In the genomic region with DNA sequence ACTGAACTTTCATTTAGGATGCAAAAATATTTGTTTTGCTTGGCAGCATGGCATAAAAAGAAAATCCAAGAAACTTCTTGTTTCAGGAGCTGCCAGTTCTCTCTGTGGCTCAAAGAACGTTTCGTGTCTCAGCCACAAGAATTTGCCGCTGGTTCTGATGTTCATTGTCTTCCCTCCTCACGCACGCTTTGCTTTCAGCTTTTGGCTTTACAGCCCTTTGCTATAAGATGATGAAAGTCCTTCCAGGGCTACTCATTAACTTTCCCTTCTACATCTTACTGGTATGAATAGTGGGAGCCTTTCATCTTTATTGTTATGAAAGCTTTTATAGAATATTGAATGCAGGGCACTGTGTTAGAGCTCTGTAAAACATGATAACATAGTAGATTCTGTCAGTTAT, we compare ENCODE assay signal across 15 cellular contexts.
DNase-seq lines count a peak whose midpoint lies in the region; ATAC-seq and TF ChIP-seq lines count a peak whose summit lies in the region.
"Had no signal": no experiment of that assay in that cellular context is flagged by ENCODE, and none has a peak within 500 bp of the region (broad histone marks: within the 10 kb centered on the region; RNA-seq: fewer than 3 reads in every experiment).

No MANE protein-coding gene starts in this region.

- POLR2A ChIA-PET in Caco-2 (lab: Charles Lee), result interaction anchor here (0.5 kb wide), 1 partner anchor 48 kb away, joined by 3 read pairs; no protein-coding TSS in a partner anchor
- POLR2A ChIA-PET in CD8-positive, alpha-beta memory T cell (lab: Charles Lee), result no interaction called here

- H3K4me3 Mint-ChIP-seq in Caco-2 (ENCODE audit: unreplicated experiment), result peak overlapping the region; percentile 39
- peak overlapping the region in 1 of 3 experiments; percentile 3 for H3K4me3 Mint-ChIP-seq in nephron
- H3K4me3 Mint-ChIP-seq in CD8-positive, alpha-beta memory T cell, result no peak overlapping the region
- H3K4me3 Mint-ChIP-seq: activated T-cell treated with anti-CD3 and anti-CD28 coated beads, Interleukin-2, amount 50 U/mL, for 24 hours; B cell had no signal

- peak overlapping the region; percentile 17 for H3K4me2 ChIP-seq in fibroblast of lung (ENCODE audit: extremely low read depth, insufficient read depth, low read length)

- no peak overlapping the region for H3K9ac ChIP-seq in fibroblast of lung (ENCODE audit: insufficient read depth, low read length)

- H3K4me3 ChIP-seq in Caco-2 (ENCODE audit: low read depth, low read length) (no peak overlapping the region), fibroblast of lung (replicated peaks in 1 of 4; ENCODE audit: control extremely low read depth in 1 of 4, insufficient read depth in 1 of 4, low read depth in 3 of 4, low read length in 4 of 4) (peak overlapping the region in 1 of 4 experiments; percentile 7)
- no peak overlapping the region for H3K4me3 ChIP-seq in CD8-positive, alpha-beta memory T cell (ENCODE audit: low read length)
- H3K4me3 ChIP-seq: ascending aorta, lower lobe of right lung had no signal

- intact Hi-C loops in Caco-2 (cut with micrococcal nuclease; ENCODE audit: unreplicated experiment), result loop anchor here (1.0 to 5.0 kb wide), 5 partner anchors 41 to 169 kb away; no protein-coding TSS in a partner anchor

- H2AFZ ChIP-seq in fibroblast of lung (ENCODE audit: low read length), result no peak overlapping the region

- H3K27me3 Mint-ChIP-seq in Caco-2 (ENCODE audit: insufficient read depth, unreplicated experiment), result no peaks in the 10 kb centered on the region
- no peaks in the 10 kb centered on the region for H3K27me3 Mint-ChIP-seq in nephron (ENCODE audit: low read depth)
- peaks cover under 1 to 4% of the 10 kb centered on the region in 2 donors for H3K27me3 Mint-ChIP-seq in CD8-positive, alpha-beta memory T cell
- H3K27me3 Mint-ChIP-seq: B cell had no signal

- H3K9me3 ChIP-seq in Caco-2 (no peaks in the 10 kb centered on the region), fibroblast of lung (ENCODE audit: control insufficient read depth, insufficient read depth, low read depth, low read length) (no peaks in the 10 kb centered on the region)
- no peaks in the 10 kb centered on the region for H3K9me3 ChIP-seq in CD8-positive, alpha-beta memory T cell (ENCODE audit: low read length)
- H3K9me3 ChIP-seq: ascending aorta, lower lobe of right lung had no signal

- H3K36me3 Mint-ChIP-seq in Caco-2 (ENCODE audit: insufficient read depth, unreplicated experiment) (peaks cover 39% of the 10 kb centered on the region), nephron (ENCODE audit: low read depth) (no peaks in the 10 kb centered on the region)
- no peaks in the 10 kb centered on the region for H3K36me3 Mint-ChIP-seq in CD8-positive, alpha-beta memory T cell

- no peaks in the 10 kb centered on the region for H3K27me3 ChIP-seq in Caco-2 (replicated peaks; ENCODE audit: control insufficient read depth, insufficient read depth, low read length)
- no peaks in the 10 kb centered on the region for H3K27me3 ChIP-seq in fibroblast of lung (ENCODE audit: control insufficient read depth, insufficient read depth, low read length)
- H3K27me3 ChIP-seq in CD8-positive, alpha-beta memory T cell (ENCODE audit: insufficient read depth, low read length, poor library complexity, severe bottlenecking), result no peaks in the 10 kb centered on the region
- H3K27me3 ChIP-seq: ascending aorta had no signal

- no peaks in the 10 kb centered on the region for H4K20me1 ChIP-seq in fibroblast of lung (ENCODE audit: control insufficient read depth, extremely low read depth, insufficient read depth, low read length)

- CTCF ChIA-PET in Caco-2 (lab: Charles Lee), result interaction anchor here (1.2 to 1.5 kb wide), 2 partner anchors 106 to 223 kb away, joined by 8 to 10 read pairs; no protein-coding TSS in a partner anchor
- CTCF ChIA-PET in CD8-positive, alpha-beta memory T cell (lab: Charles Lee), result no interaction called here

- no peaks in the 10 kb centered on the region for H3K79me2 ChIP-seq in fibroblast of lung (ENCODE audit: control insufficient read depth, insufficient read depth, low read length)

- peaks cover 59% of the 10 kb centered on the region for H3K4me1 ChIP-seq in Caco-2
- H3K4me1 ChIP-seq in fibroblast of lung (ENCODE audit: control insufficient read depth, extremely low read depth, insufficient read depth, low read length), result peaks cover 9% of the 10 kb centered on the region
- H3K4me1 ChIP-seq in CD8-positive, alpha-beta memory T cell (ENCODE audit: insufficient read depth, low read length), result no peaks in the 10 kb centered on the region
- H3K4me1 ChIP-seq: lower lobe of right lung had no signal

- H3K36me3 ChIP-seq in Caco-2 (ENCODE audit: control insufficient read depth, insufficient read depth, low read length) (no peaks in the 10 kb centered on the region), fibroblast of lung (ENCODE audit: control insufficient read depth, insufficient read depth, low read length) (no peaks in the 10 kb centered on the region)
- no peaks in the 10 kb centered on the region for H3K36me3 ChIP-seq in CD8-positive, alpha-beta memory T cell (ENCODE audit: insufficient read depth, low read length)
- H3K36me3 ChIP-seq: ascending aorta, lower lobe of right lung had no signal

- TF ChIP-seq CTCF in Caco-2 (IDR thresholded peaks at IDR 0.05; ENCODE audit: insufficient read depth in 1 of 2, low read depth in 1 of 2, low read length in 1 of 2, severe bottlenecking in 1 of 2, unreplicated experiment in 1 of 2) (no peak), fibroblast of lung (conservative IDR thresholded peaks at IDR 0.05 in 1 of 2, IDR thresholded peaks at IDR 0.05 in 1 of 2; ENCODE audit: low read depth in 1 of 2, low read length in 2 of 2) (no peak), nephron (IDR thresholded peaks at IDR 0.05; ENCODE audit: unreplicated experiment in 3 of 3) (no peak)

- H3K9me3 Mint-ChIP-seq in Caco-2 (ENCODE audit: unreplicated experiment), result no peaks in the 10 kb centered on the region
- no peaks in the 10 kb centered on the region for H3K9me3 Mint-ChIP-seq in nephron
- peaks cover 0 to 4% (median 0%) of the 10 kb centered on the region in 5 donors for H3K9me3 Mint-ChIP-seq in CD8-positive, alpha-beta memory T cell
- H3K9me3 Mint-ChIP-seq: activated T-cell treated with anti-CD3 and anti-CD28 coated beads, Interleukin-2, amount 50 U/mL, for 24 hours had no signal

- no peak overlapping the region for H3K27ac ChIP-seq in fibroblast of lung (ENCODE audit: insufficient read depth, low read length)
- H3K27ac ChIP-seq in CD8-positive, alpha-beta memory T cell (ENCODE audit: low read depth, low read length), result no peak overlapping the region
- H3K27ac ChIP-seq: ascending aorta, lower lobe of right lung had no signal

- DNase-seq in Caco-2 (peak; percentile 85 to 89), RPMI7951 (ENCODE audit: low read depth) (peak; percentile 91), fibroblast of lung (ENCODE audit: low read depth in 2 of 2) (peak; percentile 42 to 95), ureter (ENCODE audit: low spot score) (no peak)
- DNase-seq in CD8-positive, alpha-beta memory T cell, result no peak
- DNase-seq in activated CD8-positive, alpha-beta memory T cell treated with anti-CD3 and anti-CD28 coated beads, Interleukin-2, amount 50 U/mL, for 4 hours, result no peak
- DNase-seq: activated T-cell treated with anti-CD3 and anti-CD28 coated beads, Interleukin-2, amount 50 U/mL, for 24 hours; lower lobe of right lung; MM.1S; stimulated activated CD8-positive, alpha-beta memory T cell treated with anti-CD3 and anti-CD28 coated beads, Interleukin-4, amount 100 ng/mL, for 48 hours; T-helper 1 cell had no signal

- H3K4me1 Mint-ChIP-seq in Caco-2 (ENCODE audit: low read depth, unreplicated experiment) (peaks cover 49% of the 10 kb centered on the region), nephron (peaks cover 44% of the 10 kb centered on the region)
- no peaks in the 10 kb centered on the region for H3K4me1 Mint-ChIP-seq in CD8-positive, alpha-beta memory T cell
- H3K4me1 Mint-ChIP-seq: B cell had no signal

- no peak for ATAC-seq in HG02973 (IDR thresholded peaks at IDR 0.05; ENCODE audit: unreplicated experiment)
- ATAC-seq: lower lobe of right lung had no signal

- peak overlapping the region; percentile 66 for H3K27ac Mint-ChIP-seq in Caco-2 (ENCODE audit: unreplicated experiment)
- peak overlapping the region; percentile 66 to 82 (median 78) for H3K27ac Mint-ChIP-seq in nephron
- no peak overlapping the region for H3K27ac Mint-ChIP-seq in CD8-positive, alpha-beta memory T cell
- H3K27ac Mint-ChIP-seq: activated T-cell treated with anti-CD3 and anti-CD28 coated beads, Interleukin-2, amount 50 U/mL, for 24 hours; B cell had no signal

- BruUV-seq in Caco-2 (replicated peaks; lab: Mats Ljungman, UMichigan), result no TSS peak

Comparison
In these comparisons a context has a peak if more than half of its experiments do, and no peak if none do; other contexts are left out.
1. DNase-seq: peak in Caco-2 (2 of 2), RPMI7951 (single experiment) and fibroblast of lung (2 of 2); none in CD8-positive, alpha-beta memory T cell (0 of 5), activated CD8-positive, alpha-beta memory T cell treated with anti-CD3 and anti-CD28 coated beads, Interleukin-2, amount 50 U/mL, for 4 hours (single experiment) and ureter (single experiment).
2. H3K27ac Mint-ChIP-seq: peak in Caco-2 (single experiment) and nephron (3 of 3); none in CD8-positive, alpha-beta memory T cell (0 of 8).